ENCODE assay signal across 8 cellular contexts in genomic region chr19:4064073-4064550, GRCh38. TPM values are rescaled to one million over a fixed set of nuclear protein-coding genes. Genes with fewer than 3 reads are reported as not detected.
A peak's percentile ranks its signal among the peaks of the same experiment; 100 is the strongest.
DNase-seq lines count a peak whose midpoint lies in the region; TF ChIP-seq lines count a peak whose summit lies in the region.

No MANE protein-coding gene starts in this region.

- peaks cover 3% of the 10 kb centered on the region for H3K36me3 Mint-ChIP-seq in T-helper 1 cell treated with Interleukin-12 subunit alpha and Interleukin-12 subunit beta and Interleukin-4 antibody, amounts not matched to agents 30 μg/mL and 1 μg/mL, for 36 hours (ENCODE audit: low read depth)
- peaks cover 4% of the 10 kb centered on the region for H3K36me3 Mint-ChIP-seq in activated T-helper 1 cell treated with anti-CD3 and anti-CD28 coated beads, Interleukin-12 subunit alpha, Interleukin-12 subunit beta, Interleukin-2, Interleukin-4 antibody, amounts not matched to agents 30 ng/mL and 10 ng/mL and 1 ng/mL, durations not matched to agents 14 hours and 24 hours and 36 hours (ENCODE audit: low read depth)

- no peaks in the 10 kb centered on the region for H3F3A ChIP-seq in smooth muscle cell (ENCODE audit: low read depth)

- no peaks in the 10 kb centered on the region for H3K36me3 ChIP-seq in smooth muscle cell (ENCODE audit: low read depth)

- peaks cover 22% of the 10 kb centered on the region for H3K4me1 ChIP-seq in smooth muscle cell (ENCODE audit: low read depth)

- intact Hi-C loops in activated T-helper 1 cell treated with anti-CD3 and anti-CD28 coated beads, Interleukin-12 subunit alpha, Interleukin-12 subunit beta, Interleukin-2, Interleukin-4 antibody, amounts not matched to agents 30 ng/mL and 10 ng/mL and 1 ng/mL, durations not matched to agents 14 hours and 24 hours and 36 hours (cut with micrococcal nuclease), result no loop called here

- H3K9me3 ChIP-seq in smooth muscle cell (replicated peaks; ENCODE audit: low read depth), result no peaks in the 10 kb centered on the region

- WGBS in smooth muscle cell (ENCODE audit: low lambda C conversion rate), result 6% methylated on average over 32 of the region's 32 CpGs

- H2AFZ ChIP-seq in smooth muscle cell (ENCODE audit: low read depth), result no peak overlapping the region

- H3K4me1 Mint-ChIP-seq in T-helper 1 cell treated with Interleukin-12 subunit alpha and Interleukin-12 subunit beta and Interleukin-4 antibody, amounts not matched to agents 30 μg/mL and 1 μg/mL, for 36 hours (ENCODE audit: low read depth), result peaks cover 16% of the 10 kb centered on the region
- H3K4me1 Mint-ChIP-seq in activated T-helper 1 cell treated with anti-CD3 and anti-CD28 coated beads, Interleukin-12 subunit alpha, Interleukin-12 subunit beta, Interleukin-2, Interleukin-4 antibody, amounts not matched to agents 30 ng/mL and 10 ng/mL and 1 ng/mL, durations not matched to agents 14 hours and 24 hours and 36 hours (ENCODE audit: low read depth), result peaks cover 9% of the 10 kb centered on the region

- peak overlapping the region; percentile 93 for H3K9ac ChIP-seq in smooth muscle cell (ENCODE audit: low read depth)

- peaks cover 60% of the 10 kb centered on the region for H3K79me2 ChIP-seq in smooth muscle cell (ENCODE audit: low read depth)

- H3K4me3 Mint-ChIP-seq in T-helper 1 cell treated with Interleukin-12 subunit alpha and Interleukin-12 subunit beta and Interleukin-4 antibody, amounts not matched to agents 30 μg/mL and 1 μg/mL, for 36 hours, result peak overlapping the region; percentile 79
- H3K4me3 Mint-ChIP-seq in activated T-helper 1 cell treated with anti-CD3 and anti-CD28 coated beads, Interleukin-12 subunit alpha, Interleukin-12 subunit beta, Interleukin-2, Interleukin-4 antibody, amounts not matched to agents 30 ng/mL and 10 ng/mL and 1 ng/mL, durations not matched to agents 14 hours and 24 hours and 36 hours, result peak overlapping the region; percentile 87

- no peak for TF ChIP-seq CTCF in smooth muscle cell (IDR thresholded peaks at IDR 0.05; ENCODE audit: borderline replicate concordance, insufficient read depth, poor library complexity, severe bottlenecking)

- peak overlapping the region; percentile 90 for H3K4me2 ChIP-seq in smooth muscle cell

- peak overlapping the region; percentile 67 for H3K4me3 ChIP-seq in iPS-11a (ENCODE audit: low read depth, low read length)
- H3K4me3 ChIP-seq in smooth muscle cell, result peak overlapping the region; percentile 92

- H3K27ac ChIP-seq in smooth muscle cell (ENCODE audit: low read depth), result peak overlapping the region; percentile 84

- H3K27me3 Mint-ChIP-seq in T-helper 1 cell treated with Interleukin-12 subunit alpha and Interleukin-12 subunit beta and Interleukin-4 antibody, amounts not matched to agents 30 μg/mL and 1 μg/mL, for 36 hours (ENCODE audit: low read depth), result no peaks in the 10 kb centered on the region
- no peaks in the 10 kb centered on the region for H3K27me3 Mint-ChIP-seq in activated T-helper 1 cell treated with anti-CD3 and anti-CD28 coated beads, Interleukin-12 subunit alpha, Interleukin-12 subunit beta, Interleukin-2, Interleukin-4 antibody, amounts not matched to agents 30 ng/mL and 10 ng/mL and 1 ng/mL, durations not matched to agents 14 hours and 24 hours and 36 hours (ENCODE audit: insufficient read depth)

- H4K20me1 ChIP-seq in smooth muscle cell (ENCODE audit: low read depth), result peaks cover 59% of the 10 kb centered on the region

- H3K27ac Mint-ChIP-seq in T-helper 1 cell treated with Interleukin-12 subunit alpha and Interleukin-12 subunit beta and Interleukin-4 antibody, amounts not matched to agents 30 μg/mL and 1 μg/mL, for 36 hours, result peak overlapping the region; percentile 78
- H3K27ac Mint-ChIP-seq in activated T-helper 1 cell treated with anti-CD3 and anti-CD28 coated beads, Interleukin-12 subunit alpha, Interleukin-12 subunit beta, Interleukin-2, Interleukin-4 antibody, amounts not matched to agents 30 ng/mL and 10 ng/mL and 1 ng/mL, durations not matched to agents 14 hours and 24 hours and 36 hours, result peak overlapping the region; percentile 84

- H3K9me3 Mint-ChIP-seq in T-helper 1 cell treated with Interleukin-12 subunit alpha and Interleukin-12 subunit beta and Interleukin-4 antibody, amounts not matched to agents 30 μg/mL and 1 μg/mL, for 36 hours, result no peaks in the 10 kb centered on the region
- H3K9me3 Mint-ChIP-seq in activated T-helper 1 cell treated with anti-CD3 and anti-CD28 coated beads, Interleukin-12 subunit alpha, Interleukin-12 subunit beta, Interleukin-2, Interleukin-4 antibody, amounts not matched to agents 30 ng/mL and 10 ng/mL and 1 ng/mL, durations not matched to agents 14 hours and 24 hours and 36 hours, result no peaks in the 10 kb centered on the region

- DNase-seq in T-helper 1 cell (no peak), smooth muscle cell (lab: John Stamatoyannopoulos, UW; ENCODE audit: unreplicated experiment) (no peak), AML-193 (lab: John Stamatoyannopoulos, UW) (no peak), DMS79 (lab: John Stamatoyannopoulos, UW) (no peak), DMS153 (lab: John Stamatoyannopoulos, UW) (no peak)
- DNase-seq in activated T-helper 1 cell treated with anti-CD3 and anti-CD28 coated beads, Interleukin-12 subunit alpha, Interleukin-12 subunit beta, Interleukin-2, Interleukin-4 antibody, amounts not matched to agents 30 ng/mL and 10 ng/mL and 1 ng/mL, durations not matched to agents 14 hours and 24 hours and 36 hours (ENCODE audit: low spot score), result no peak

- H3K27me3 ChIP-seq in smooth muscle cell (ENCODE audit: low read depth), result no peaks in the 10 kb centered on the region

RNA-seq across cellular contexts. Expression of gene ZBTB7A, which starts 2.6 kb away (rescaled TPM):
- 37.1 and 41.3 TPM in 2 replicates for total RNA-seq in activated T-helper 1 cell treated with anti-CD3 and anti-CD28 coated beads, Interleukin-12 subunit alpha, Interleukin-12 subunit beta, Interleukin-2, Interleukin-4 antibody, amounts not matched to agents 30 ng/mL and 10 ng/mL and 1 ng/mL, durations not matched to agents 14 hours and 24 hours and 36 hours
- total RNA-seq in smooth muscle cell, result 13.3 and 16.1 TPM in 2 replicates
- polyA plus RNA-seq in smooth muscle cell, result 36.0 and 53.4 TPM in 2 replicates

RNA-seq across cellular contexts. Expression of gene PIAS4, which starts 56.6 kb away (rescaled TPM):
- 37.6 and 41.0 TPM in 2 replicates for total RNA-seq in activated T-helper 1 cell treated with anti-CD3 and anti-CD28 coated beads, Interleukin-12 subunit alpha, Interleukin-12 subunit beta, Interleukin-2, Interleukin-4 antibody, amounts not matched to agents 30 ng/mL and 10 ng/mL and 1 ng/mL, durations not matched to agents 14 hours and 24 hours and 36 hours
- total RNA-seq in smooth muscle cell, result 15.6 and 17.3 TPM in 2 replicates
- polyA plus RNA-seq in smooth muscle cell, result 8.1 and 14.0 TPM in 2 replicates

RNA-seq across cellular contexts. Expression of gene MAP2K2, which starts 59.8 kb away (rescaled TPM):
- total RNA-seq in activated T-helper 1 cell treated with anti-CD3 and anti-CD28 coated beads, Interleukin-12 subunit alpha, Interleukin-12 subunit beta, Interleukin-2, Interleukin-4 antibody, amounts not matched to agents 30 ng/mL and 10 ng/mL and 1 ng/mL, durations not matched to agents 14 hours and 24 hours and 36 hours, result 131 and 135 TPM in 2 replicates
- 79.1 and 90.1 TPM in 2 replicates for total RNA-seq in smooth muscle cell
- 186 and 193 TPM in 2 replicates for polyA plus RNA-seq in smooth muscle cell
